8 cellular contexts compared by ENCODE assay signal in the genomic region with DNA sequence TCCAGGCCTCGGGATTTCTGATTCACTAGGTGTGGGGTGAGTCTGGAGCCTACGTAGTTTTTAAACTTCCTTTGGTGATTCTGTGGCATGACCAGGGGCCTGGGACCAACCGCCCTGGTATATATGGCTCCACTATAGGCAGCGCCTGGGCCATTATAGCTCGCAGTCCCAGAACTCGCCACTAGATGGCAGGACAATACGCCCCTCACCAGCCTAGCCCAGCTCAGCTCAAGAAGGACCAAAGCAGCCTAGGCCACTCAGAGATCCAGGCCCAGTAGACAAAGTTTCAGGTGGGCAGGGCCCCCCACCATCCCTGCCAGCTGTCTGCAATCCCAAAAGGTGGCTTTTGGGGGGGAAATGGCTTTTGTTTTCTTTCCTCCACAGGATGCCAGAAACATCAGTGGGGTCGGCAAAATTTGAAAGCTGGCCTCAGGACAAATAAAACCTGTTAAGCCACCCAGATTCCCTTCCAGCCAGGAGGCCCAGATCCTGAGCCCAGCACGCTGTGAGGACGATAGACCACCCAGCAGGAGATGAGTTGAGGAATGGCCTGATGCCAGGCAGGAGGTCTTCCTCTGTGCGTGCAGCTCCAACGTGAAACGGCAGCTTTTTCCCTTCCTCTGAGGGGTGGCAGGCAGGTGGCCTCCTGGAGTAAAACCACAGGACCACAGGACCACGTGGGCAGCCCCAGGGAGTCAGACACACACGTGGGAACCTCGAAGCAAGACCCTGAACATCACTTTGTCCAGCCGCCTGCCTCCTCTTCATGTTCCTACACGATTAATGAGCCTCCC. TPM values are rescaled to one million over a fixed set of nuclear protein-coding genes. Genes with fewer than 3 reads are reported as not detected.
DNase-seq lines count a peak whose midpoint lies in the region; ATAC-seq, FAIRE-seq and TF ChIP-seq lines count a peak whose summit lies in the region.

No MANE protein-coding gene starts in this region.

- H3K9me3 ChIP-seq in CD4-positive, alpha-beta T cell (ENCODE audit: control insufficient read depth, low read length) = no peaks in the 10 kb centered on the region
- H3K9me3 ChIP-seq in H9 (ENCODE audit: control insufficient read depth, low read depth, low read length) = no peaks in the 10 kb centered on the region
- H3K9me3 ChIP-seq in WERI-Rb-1 (ENCODE audit: severe bottlenecking) = no peaks in the 10 kb centered on the region
- no peaks in the 10 kb centered on the region for H3K9me3 ChIP-seq in keratinocyte (ENCODE audit: control insufficient read depth, low read depth, low read length)

- H3K4me3 ChIP-seq in WERI-Rb-1 (ENCODE audit: low read depth, low read length) (no peak overlapping the region), keratinocyte (ENCODE audit: control insufficient read depth in 2 of 3, extremely low read depth in 1 of 3, insufficient read depth in 2 of 3, low read depth in 1 of 3, low read length in 3 of 3) (no peak overlapping the region)

- no peak overlapping the region for H2BK120ac ChIP-seq in H9 (ENCODE audit: low read depth, low read length, poor library complexity, severe bottlenecking)

- H2BK20ac ChIP-seq in H9 (ENCODE audit: low read depth, low read length, poor library complexity, severe bottlenecking) = no peak overlapping the region

- H3K4ac ChIP-seq in H9 (ENCODE audit: low read depth, low read length) = no peak overlapping the region

- H2AK5ac ChIP-seq in H9 (ENCODE audit: insufficient read length, low read length) = no peak overlapping the region

- POLR2A ChIA-PET in CD4-positive, alpha-beta T cell (lab: Charles Lee) = no interaction called here

- CTCF ChIA-PET in CD4-positive, alpha-beta T cell (lab: Charles Lee) = interaction anchor here (0.6 to 1.5 kb wide), 7 partner anchors 9 to 176 kb away, joined by 3 to 6 read pairs (median 3); no protein-coding TSS in a partner anchor

- H3K9me1 ChIP-seq in keratinocyte (ENCODE audit: control insufficient read depth, extremely low read depth, insufficient read depth, low read length) = no peaks in the 10 kb centered on the region

- peaks cover 17% of the 10 kb centered on the region for H3K27me3 Mint-ChIP-seq in CD4-positive, alpha-beta T cell
- H3K27me3 Mint-ChIP-seq in H9 (ENCODE audit: low read depth) = peaks cover 17% of the 10 kb centered on the region

- ATAC-seq in CD4-positive, alpha-beta T cell (ENCODE audit: poor library complexity) = peak; percentile 74
- ATAC-seq in HG03378 (IDR thresholded peaks at IDR 0.05; ENCODE audit: unreplicated experiment) = no peak

- H3K9ac ChIP-seq in H9 (ENCODE audit: extremely low read depth, insufficient read length, low read length) (no peak overlapping the region), keratinocyte (ENCODE audit: control insufficient read depth, extremely low read depth, insufficient read depth, low read length) (no peak overlapping the region)

- H3K36me3 Mint-ChIP-seq in CD4-positive, alpha-beta T cell (ENCODE audit: low read depth) = no peaks in the 10 kb centered on the region
- peaks cover 5 to 10% (median 8%) of the 10 kb centered on the region in 3 experiments; a peak in 5 of 7 replicates for H3K36me3 Mint-ChIP-seq in H9 (ENCODE audit: insufficient read depth in 1 of 3, low read depth in 3 of 3)

- H3T11ph ChIP-seq in H9 (ENCODE audit: low read length) = no peak overlapping the region

- H3K23me2 ChIP-seq in H9 (ENCODE audit: insufficient read length, low read depth, low read length, poor library complexity, severe bottlenecking) = no peaks in the 10 kb centered on the region

- TF ChIP-seq CTCF in CD4-positive, alpha-beta T cell (IDR thresholded peaks at IDR 0.05) = peak; percentile 86
- TF ChIP-seq CTCF in H9 (conservative IDR thresholded peaks at IDR 0.05) (peak; percentile 94), WERI-Rb-1 (IDR thresholded peaks at IDR 0.05; ENCODE audit: low read depth, low read length) (peak; percentile 92), keratinocyte (optimal IDR thresholded peaks at IDR 0.05 in 1 of 3, IDR thresholded peaks at IDR 0.05 in 1 of 3, conservative IDR thresholded peaks at IDR 0.05 in 1 of 3; ENCODE audit: extremely low read depth in 1 of 3, insufficient read depth in 2 of 3, low read length in 3 of 3) (peak; percentile 86 to 96 (median 91))

- H3K27ac Mint-ChIP-seq in CD4-positive, alpha-beta T cell = no peak overlapping the region
- no peak overlapping the region for H3K27ac Mint-ChIP-seq in H9

- no peaks in the 10 kb centered on the region for H3K4me1 ChIP-seq in H9 (ENCODE audit: insufficient read depth, low read length)
- H3K4me1 ChIP-seq in keratinocyte (ENCODE audit: control insufficient read depth, extremely low read depth, insufficient read depth, low read length) = no peaks in the 10 kb centered on the region

- H3K79me1 ChIP-seq in H9 (ENCODE audit: insufficient read depth, low read depth, low read length, poor library complexity, severe bottlenecking) = no peaks in the 10 kb centered on the region

- dilution Hi-C loops in keratinocyte (cut with MboI; ENCODE audit: extremely low pct_ligation_motif_present, low sequenced_read_pairs) = no loop called here

- H3K27me3 ChIP-seq in CD4-positive, alpha-beta T cell (ENCODE audit: control insufficient read depth, insufficient read depth, low read length) = peaks cover 13% of the 10 kb centered on the region
- H3K27me3 ChIP-seq in H9 (ENCODE audit: insufficient read depth, low read length) (no peaks in the 10 kb centered on the region), WERI-Rb-1 (ENCODE audit: insufficient read depth, low read depth, severe bottlenecking) (no peaks in the 10 kb centered on the region), keratinocyte (ENCODE audit: control insufficient read depth, extremely low read depth, insufficient read depth, low read length) (no peaks in the 10 kb centered on the region)

- peak; percentile 76 for FAIRE-seq in keratinocyte (lab: Jason Lieb, UNC)

- H3K36me3 ChIP-seq in WERI-Rb-1 (no peaks in the 10 kb centered on the region), keratinocyte (ENCODE audit: control insufficient read depth in 2 of 2, extremely low read depth in 1 of 2, insufficient read depth in 2 of 2, low read length in 2 of 2) (no peaks in the 10 kb centered on the region)

- H3K9me3 Mint-ChIP-seq in CD4-positive, alpha-beta T cell = no peaks in the 10 kb centered on the region
- H3K9me3 Mint-ChIP-seq in H9 = peaks cover 13 to 19% of the 10 kb centered on the region in 2 experiments

- H2AFZ ChIP-seq in H9 (ENCODE audit: low read length) (no peak overlapping the region), keratinocyte (ENCODE audit: control insufficient read depth, low read length) (no peak overlapping the region)

- H3K79me2 ChIP-seq in H9 (ENCODE audit: insufficient read depth, low read length) (no peaks in the 10 kb centered on the region), keratinocyte (ENCODE audit: control insufficient read depth, insufficient read depth, low read length) (no peaks in the 10 kb centered on the region)

- H3K23ac ChIP-seq in H9 (ENCODE audit: insufficient read length, low read depth, low read length) = no peak overlapping the region

- H2BK5ac ChIP-seq in H9 (ENCODE audit: insufficient read length, low read length) = no peak overlapping the region

- H3K18ac ChIP-seq in H9 (ENCODE audit: insufficient read length, low read depth, low read length) = no peak overlapping the region

- H3K14ac ChIP-seq in H9 (ENCODE audit: insufficient read depth, low read length) = no peak overlapping the region

- H3K4me3 Mint-ChIP-seq in CD4-positive, alpha-beta T cell = no peak overlapping the region
- no peak overlapping the region; a peak in 1 of 5 replicates for H3K4me3 Mint-ChIP-seq in H9

- H3K4me2 ChIP-seq in H9 (ENCODE audit: insufficient read depth, insufficient read length, low read length) = no peak overlapping the region
- H3K4me2 ChIP-seq in keratinocyte (ENCODE audit: control insufficient read depth, extremely low read depth, insufficient read depth, low read depth, low read length) = no peak overlapping the region

- H2BK15ac ChIP-seq in H9 (ENCODE audit: low read depth, low read length) = no peak overlapping the region

- DNase-seq in CD4-positive, alpha-beta T cell = peak; percentile 34 to 74 (median 54)
- DNase-seq in H9 (peak; percentile 86), NCI-H2107 (lab: John Stamatoyannopoulos, UW) (peak; percentile 29), WERI-Rb-1 (peak; percentile 82), brain pericyte (ENCODE audit: low read depth, low spot score) (peak; percentile 36), keratinocyte (ENCODE audit: low read depth, low spot score) (no peak)
- DNase-seq in stimulated activated CD4-positive, alpha-beta T cell treated with anti-CD3 and anti-CD28 coated beads, Interleukin-1b, Interleukin-23, amount 100 ng/mL, for 48 hours = peak; percentile 73

- intact Hi-C loops in CD4-positive, alpha-beta T cell (cut with DNase I, micrococcal nuclease) = loop anchor here (1.0 to 5.0 kb wide), 4 partner anchors 144 to 304 kb away; no protein-coding TSS in a partner anchor

- H3K4me1 Mint-ChIP-seq in CD4-positive, alpha-beta T cell (ENCODE audit: low read depth) = no peaks in the 10 kb centered on the region
- H3K4me1 Mint-ChIP-seq in H9 = peaks cover 3 to 4% of the 10 kb centered on the region in 2 experiments; a peak in 2 of 4 replicates

- WGBS in H9 (ENCODE audit: extremely low coverage, insufficient read length, low lambda C conversion rate) = no CpG with 5 or more reads among the region's 18 CpGs

- no peak overlapping the region for H4K5ac ChIP-seq in H9 (ENCODE audit: insufficient read length, low read depth, low read length)

- no peak overlapping the region for H2BK12ac ChIP-seq in H9 (ENCODE audit: insufficient read length, low read depth, low read length)

- H3K27ac ChIP-seq in CD4-positive, alpha-beta T cell (ENCODE audit: low read depth, low read length) = no peak overlapping the region
- H3K27ac ChIP-seq in H9 (ENCODE audit: insufficient read length, low read depth, low read length) = no peak overlapping the region
- peak overlapping the region; percentile 17; the same call in 1 of the 2 replicates for H3K27ac ChIP-seq in WERI-Rb-1
- no peak overlapping the region for H3K27ac ChIP-seq in keratinocyte (ENCODE audit: control insufficient read depth, insufficient read depth, low read length)

- H4K8ac ChIP-seq in H9 (replicated peaks; ENCODE audit: insufficient read length, low read depth, low read length) = no peak overlapping the region

- no peaks in the 10 kb centered on the region for H4K20me1 ChIP-seq in H9 (ENCODE audit: control insufficient read depth, insufficient read depth, insufficient read length)
- H4K20me1 ChIP-seq in keratinocyte (ENCODE audit: control insufficient read depth, extremely low read depth, insufficient read depth, low read length) = no peaks in the 10 kb centered on the region

- no peak overlapping the region for H4K91ac ChIP-seq in H9 (ENCODE audit: insufficient read length, low read depth, low read length)

- H3K56ac ChIP-seq in H9 (ENCODE audit: insufficient read length, low read depth, low read length) = no peak overlapping the region

RNA-seq across cellular contexts. Expression of a gene that starts 24.8 kb away (rescaled TPM):
- not detected for total RNA-seq in CD4-positive, alpha-beta T cell
- total RNA-seq in H9 (2021) = 4.6 and 4.8 TPM in 2 replicates
- polyA plus RNA-seq in keratinocyte = 12.9 to 17.6 TPM (median 14.5 TPM) in 3 replicates
- polyA plus RNA-seq in keratinocyte (2011; ENCODE audit: low read depth) = 7.1 TPM
- 8.6 and 10.9 TPM in 2 replicates for polyA plus RNA-seq in keratinocyte (2011; cell fraction: cytosol; rRNA removed)
- 32.1 and 32.9 TPM in 2 replicates for polyA plus RNA-seq in keratinocyte (2011; cell fraction: nucleus; rRNA removed)
- 13.7 and 16.0 TPM in 2 replicates for polyA plus RNA-seq in keratinocyte (2012; ENCODE audit: low replicate concordance)
- 5.4 to 6.7 TPM (median 5.5 TPM) in 3 replicates for polyA minus RNA-seq in keratinocyte
- 11.5 TPM for polyA minus RNA-seq in keratinocyte (2011; cell fraction: cytosol; rRNA and poly(A)+ RNA removed)
- polyA minus RNA-seq in keratinocyte (2011; cell fraction: nucleus; rRNA and poly(A)+ RNA removed) = 12.0 and 13.7 TPM in 2 replicates
